Comparison of ENCODE assay signal across 1 cellular context in the genomic region with DNA sequence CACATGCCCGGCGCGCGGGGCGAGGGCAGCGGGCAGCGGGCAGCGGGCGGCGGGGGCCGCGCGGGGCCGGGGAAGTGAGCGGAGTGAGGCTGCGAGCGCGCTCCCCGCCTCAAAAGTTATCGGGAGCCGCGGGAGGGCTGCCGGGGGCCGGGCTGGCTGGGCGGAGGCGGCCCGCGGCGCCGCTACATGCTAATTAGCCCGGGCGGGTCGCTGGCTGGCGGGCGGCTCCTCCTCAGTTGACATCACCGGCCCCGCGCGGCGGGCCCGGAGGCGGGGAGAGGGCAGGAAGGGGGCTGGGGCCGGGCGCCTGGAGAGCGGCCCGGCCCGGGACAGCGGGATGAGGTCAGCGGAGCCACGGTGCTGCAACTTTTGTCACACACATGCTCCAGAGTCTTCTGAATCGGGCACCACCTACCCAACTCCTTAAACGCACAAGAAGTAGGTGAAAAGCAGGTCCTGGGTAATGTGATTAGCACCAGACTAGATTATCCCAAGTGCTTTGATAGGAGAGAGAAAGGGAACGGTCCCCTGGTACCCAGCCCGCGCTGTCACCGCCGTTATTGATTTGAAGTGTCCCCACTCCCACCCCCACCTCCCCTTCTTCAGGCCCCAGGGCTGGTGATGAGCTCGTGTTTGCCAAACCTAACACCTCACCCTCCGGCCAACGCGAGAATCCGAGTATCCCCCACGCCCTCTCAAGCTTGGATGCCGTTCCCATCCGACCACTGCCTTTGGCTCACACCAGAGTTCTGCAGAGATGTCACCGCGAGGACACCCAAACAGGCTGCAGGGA.
TF ChIP-seq lines count a peak whose summit lies in the region.

HEG1 (minus strand) TSS at position 85 of the 793 bp plus-strand sequence. CDS start 107 bp downstream, outside the sequence.

TF ChIP-seq in HEK293, 187 proteins besides CTCF, POLR2A, EP300 and RAD21 (continued from another document):
- TF ChIP-seq ZSCAN18 (tag by site-specific recombination; IDR thresholded peaks at IDR 0.05) (no peak), SP3 (tag by site-specific recombination; IDR thresholded peaks at IDR 0.05) (peak; percentile 43), ZNF660 (tag by site-specific recombination; IDR thresholded peaks at IDR 0.05) (0 out of 2 replicates have a peak, but pooled peaks have one; percentile 28), KLF1 (tag by site-specific recombination; IDR thresholded peaks at IDR 0.05) (peak; percentile 23; the same call in 1 of the 2 replicates), ZNF398 (tag by site-specific recombination; IDR thresholded peaks at IDR 0.05) (peak; percentile 40; the same call in 1 of the 2 replicates), ZNF366 (tag by site-specific recombination; conservative IDR thresholded peaks at IDR 0.05) (0 out of 2 replicates have a peak, but pooled peaks have one; percentile 22), ZNF530 (tag by site-specific recombination; IDR thresholded peaks at IDR 0.05; ENCODE audit: low read depth) (no peak), ZNF692 (tag by site-specific recombination; IDR thresholded peaks at IDR 0.05) (0 out of 2 replicates have a peak, but pooled peaks have one; percentile 38), ZNF112 (tag by site-specific recombination; IDR thresholded peaks at IDR 0.05) (no peak), YY1 (tag by site-specific recombination; IDR thresholded peaks at IDR 0.05) (no peak), GLIS2 (tag by site-specific recombination; IDR thresholded peaks at IDR 0.05) (peak; percentile 46), ZNF292 (tag by site-specific recombination; IDR thresholded peaks at IDR 0.05; ENCODE audit: borderline replicate concordance, low read depth) (no peak), ZSCAN30 (tag by site-specific recombination; IDR thresholded peaks at IDR 0.05) (peak; percentile 76), ZFHX2 (tag by site-specific recombination; conservative IDR thresholded peaks at IDR 0.05) (peak; percentile 53), ZBTB26 (tag by site-specific recombination; optimal IDR thresholded peaks at IDR 0.05) (peak; percentile 33), ZIC2 (tag by site-specific recombination; IDR thresholded peaks at IDR 0.05) (peak; percentile 34; the same call in 1 of the 2 replicates), KLF10 (tag by site-specific recombination; IDR thresholded peaks at IDR 0.05) (peak; percentile 98), SCRT1 (tag by site-specific recombination; IDR thresholded peaks at IDR 0.05; ENCODE audit: borderline replicate concordance) (no peak), KLF8 (tag by site-specific recombination; IDR thresholded peaks at IDR 0.05) (0 out of 2 replicates have a peak, but pooled peaks have one; percentile 12), GLIS1 (tag by site-specific recombination; IDR thresholded peaks at IDR 0.05) (peak; percentile 74), IKZF3 (tag by site-specific recombination; IDR thresholded peaks at IDR 0.05) (0 out of 2 replicates have a peak, but pooled peaks have one; percentile 36), ZBTB44 (tag by site-specific recombination; IDR thresholded peaks at IDR 0.05) (peak; percentile 23; the same call in 1 of the 2 replicates), ZNF138 (tag by site-specific recombination; IDR thresholded peaks at IDR 0.05; ENCODE audit: borderline replicate concordance) (no peak), ZNF623 (tag by site-specific recombination; IDR thresholded peaks at IDR 0.05) (no peak), ZBTB8A (tag by site-specific recombination; IDR thresholded peaks at IDR 0.05) (peak; percentile 44; the same call in 1 of the 2 replicates), MZF1 (tag by site-specific recombination; IDR thresholded peaks at IDR 0.05; ENCODE audit: borderline replicate concordance) (no peak), ZNF335 (tag by site-specific recombination; conservative IDR thresholded peaks at IDR 0.05) (peak; percentile 43), ZNF561 (tag by site-specific recombination; IDR thresholded peaks at IDR 0.05; ENCODE audit: borderline replicate concordance) (0 out of 2 replicates have a peak, but pooled peaks have one; percentile 53)
- TF ChIP-seq, protein P1, sequence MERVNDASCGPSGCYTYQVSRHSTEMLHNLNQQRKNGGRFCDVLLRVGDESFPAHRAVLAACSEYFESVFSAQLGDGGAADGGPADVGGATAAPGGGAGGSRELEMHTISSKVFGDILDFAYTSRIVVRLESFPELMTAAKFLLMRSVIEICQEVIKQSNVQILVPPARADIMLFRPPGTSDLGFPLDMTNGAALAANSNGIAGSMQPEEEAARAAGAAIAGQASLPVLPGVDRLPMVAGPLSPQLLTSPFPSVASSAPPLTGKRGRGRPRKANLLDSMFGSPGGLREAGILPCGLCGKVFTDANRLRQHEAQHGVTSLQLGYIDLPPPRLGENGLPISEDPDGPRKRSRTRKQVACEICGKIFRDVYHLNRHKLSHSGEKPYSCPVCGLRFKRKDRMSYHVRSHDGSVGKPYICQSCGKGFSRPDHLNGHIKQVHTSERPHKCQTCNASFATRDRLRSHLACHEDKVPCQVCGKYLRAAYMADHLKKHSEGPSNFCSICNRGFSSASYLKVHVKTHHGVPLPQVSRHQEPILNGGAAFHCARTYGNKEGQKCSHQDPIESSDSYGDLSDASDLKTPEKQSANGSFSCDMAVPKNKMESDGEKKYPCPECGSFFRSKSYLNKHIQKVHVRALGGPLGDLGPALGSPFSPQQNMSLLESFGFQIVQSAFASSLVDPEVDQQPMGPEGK (tag by site-specific recombination; IDR thresholded peaks at IDR 0.05), result peak; percentile 73
- TF ChIP-seq, protein P2, sequence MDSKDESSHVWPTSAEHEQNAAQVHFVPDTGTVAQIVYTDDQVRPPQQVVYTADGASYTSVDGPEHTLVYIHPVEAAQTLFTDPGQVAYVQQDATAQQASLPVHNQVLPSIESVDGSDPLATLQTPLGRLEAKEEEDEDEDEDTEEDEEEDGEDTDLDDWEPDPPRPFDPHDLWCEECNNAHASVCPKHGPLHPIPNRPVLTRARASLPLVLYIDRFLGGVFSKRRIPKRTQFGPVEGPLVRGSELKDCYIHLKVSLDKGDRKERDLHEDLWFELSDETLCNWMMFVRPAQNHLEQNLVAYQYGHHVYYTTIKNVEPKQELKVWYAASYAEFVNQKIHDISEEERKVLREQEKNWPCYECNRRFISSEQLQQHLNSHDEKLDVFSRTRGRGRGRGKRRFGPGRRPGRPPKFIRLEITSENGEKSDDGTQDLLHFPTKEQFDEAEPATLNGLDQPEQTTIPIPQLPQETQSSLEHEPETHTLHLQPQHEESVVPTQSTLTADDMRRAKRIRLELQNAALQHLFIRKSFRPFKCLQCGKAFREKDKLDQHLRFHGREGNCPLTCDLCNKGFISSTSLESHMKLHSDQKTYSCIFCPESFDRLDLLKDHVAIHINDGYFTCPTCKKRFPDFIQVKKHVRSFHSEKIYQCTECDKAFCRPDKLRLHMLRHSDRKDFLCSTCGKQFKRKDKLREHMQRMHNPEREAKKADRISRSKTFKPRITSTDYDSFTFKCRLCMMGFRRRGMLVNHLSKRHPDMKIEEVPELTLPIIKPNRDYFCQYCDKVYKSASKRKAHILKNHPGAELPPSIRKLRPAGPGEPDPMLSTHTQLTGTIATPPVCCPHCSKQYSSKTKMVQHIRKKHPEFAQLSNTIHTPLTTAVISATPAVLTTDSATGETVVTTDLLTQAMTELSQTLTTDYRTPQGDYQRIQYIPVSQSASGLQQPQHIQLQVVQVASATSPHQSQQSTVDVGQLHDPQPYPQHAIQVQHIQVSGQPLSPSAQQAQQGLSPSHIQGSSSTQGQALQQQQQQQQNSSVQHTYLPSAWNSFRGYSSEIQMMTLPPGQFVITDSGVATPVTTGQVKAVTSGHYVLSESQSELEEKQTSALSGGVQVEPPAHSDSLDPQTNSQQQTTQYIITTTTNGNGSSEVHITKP (tag by site-specific recombination; IDR thresholded peaks at IDR 0.05), result peak; percentile 79
TF ChIP-seq in HEK293: peak in this region for 28.
